In genomic region chr7:106737202-106737562, GRCh38 we compare ENCODE assay signal across 8 cellular contexts.
DNase-seq lines count a peak whose midpoint lies in the region; ATAC-seq and TF ChIP-seq lines count a peak whose summit lies in the region.

No MANE protein-coding gene starts in this region.

- H3K27me3 Mint-ChIP-seq in stimulated activated naive CD8-positive, alpha-beta T cell treated with anti-CD3 and anti-CD28 coated beads, Interleukin-15, Interleukin-2, amounts not matched to agents 100 ng/mL and 50 ng/mL, for 24 hours: no peaks in the 10 kb centered on the region
- no peaks in the 10 kb centered on the region for H3K27me3 Mint-ChIP-seq in effector memory CD8-positive, alpha-beta T cell

- peak overlapping the region; percentile 78 for H3K27ac Mint-ChIP-seq in stimulated activated naive CD8-positive, alpha-beta T cell treated with anti-CD3 and anti-CD28 coated beads, Interleukin-15, Interleukin-2, amounts not matched to agents 100 ng/mL and 50 ng/mL, for 24 hours
- H3K27ac Mint-ChIP-seq in effector memory CD8-positive, alpha-beta T cell: no peak overlapping the region

- DNase-seq in stimulated activated naive CD8-positive, alpha-beta T cell treated with anti-CD3 and anti-CD28 coated beads, Interleukin-15, Interleukin-2, amounts not matched to agents 100 U/mL and 50 U/mL, for 24 hours: no peak
- DNase-seq in SK-MEL-5 (ENCODE audit: low read depth, low spot score): peak; percentile 75
- DNase-seq in foreskin keratinocyte: peak in 1 of 2 donors; percentile 35
- DNase-seq in effector memory CD8-positive, alpha-beta T cell: no peak
- no peak for DNase-seq in activated gamma-delta T cell (lab: John Stamatoyannopoulos, UW)

- peaks cover 44% of the 10 kb centered on the region for H3K4me1 Mint-ChIP-seq in stimulated activated naive CD8-positive, alpha-beta T cell treated with anti-CD3 and anti-CD28 coated beads, Interleukin-15, Interleukin-2, amounts not matched to agents 100 ng/mL and 50 ng/mL, for 24 hours (ENCODE audit: low read depth)
- peaks cover 8 to 11% of the 10 kb centered on the region in 2 donors for H3K4me1 Mint-ChIP-seq in effector memory CD8-positive, alpha-beta T cell (ENCODE audit: low read depth in 2 of 2)

- no peaks in the 10 kb centered on the region for H3K4me1 ChIP-seq in foreskin keratinocyte

- in situ Hi-C loops in SK-MEL-5 (cut with HindIII; ENCODE audit: low pct_unique_long_range_greater_than_20kb, low sequenced_read_pairs): loop anchor here (10.0 kb wide), 2 partner anchors 82 to 192 kb away; no protein-coding TSS in a partner anchor

- H3K27me3 ChIP-seq in foreskin keratinocyte: no peaks in the 10 kb centered on the region

- H3K36me3 Mint-ChIP-seq in stimulated activated naive CD8-positive, alpha-beta T cell treated with anti-CD3 and anti-CD28 coated beads, Interleukin-15, Interleukin-2, amounts not matched to agents 100 ng/mL and 50 ng/mL, for 24 hours (ENCODE audit: low read depth): no peaks in the 10 kb centered on the region
- H3K36me3 Mint-ChIP-seq in effector memory CD8-positive, alpha-beta T cell (ENCODE audit: insufficient read depth): no peaks in the 10 kb centered on the region

- peak; percentile 69 for TF ChIP-seq CTCF in foreskin keratinocyte (conservative IDR thresholded peaks at IDR 0.05)

- no peaks in the 10 kb centered on the region for H3K9me3 Mint-ChIP-seq in stimulated activated naive CD8-positive, alpha-beta T cell treated with anti-CD3 and anti-CD28 coated beads, Interleukin-15, Interleukin-2, amounts not matched to agents 100 ng/mL and 50 ng/mL, for 24 hours
- no peaks in the 10 kb centered on the region for H3K9me3 Mint-ChIP-seq in effector memory CD8-positive, alpha-beta T cell

- ATAC-seq in stimulated activated naive CD8-positive, alpha-beta T cell treated with anti-CD3 and anti-CD28 coated beads, Interleukin-15, Interleukin-2, amounts not matched to agents 100 U/mL and 50 U/mL, for 24 hours: no peak
- ATAC-seq in foreskin keratinocyte (peak; percentile 45), HG02840 (IDR thresholded peaks at IDR 0.05; ENCODE audit: low FRiP score, unreplicated experiment) (no peak), HG02973 (IDR thresholded peaks at IDR 0.05; ENCODE audit: unreplicated experiment) (no peak)
- ATAC-seq in effector memory CD8-positive, alpha-beta T cell (replicated peaks): no peak

- H3K4me3 Mint-ChIP-seq in stimulated activated naive CD8-positive, alpha-beta T cell treated with anti-CD3 and anti-CD28 coated beads, Interleukin-15, Interleukin-2, amounts not matched to agents 100 ng/mL and 50 ng/mL, for 24 hours: no peak overlapping the region
- no peak overlapping the region for H3K4me3 Mint-ChIP-seq in effector memory CD8-positive, alpha-beta T cell

- no peak overlapping the region for H3K27ac ChIP-seq in foreskin keratinocyte
